ENCODE assay signal across 15 cellular contexts in the genomic region with DNA sequence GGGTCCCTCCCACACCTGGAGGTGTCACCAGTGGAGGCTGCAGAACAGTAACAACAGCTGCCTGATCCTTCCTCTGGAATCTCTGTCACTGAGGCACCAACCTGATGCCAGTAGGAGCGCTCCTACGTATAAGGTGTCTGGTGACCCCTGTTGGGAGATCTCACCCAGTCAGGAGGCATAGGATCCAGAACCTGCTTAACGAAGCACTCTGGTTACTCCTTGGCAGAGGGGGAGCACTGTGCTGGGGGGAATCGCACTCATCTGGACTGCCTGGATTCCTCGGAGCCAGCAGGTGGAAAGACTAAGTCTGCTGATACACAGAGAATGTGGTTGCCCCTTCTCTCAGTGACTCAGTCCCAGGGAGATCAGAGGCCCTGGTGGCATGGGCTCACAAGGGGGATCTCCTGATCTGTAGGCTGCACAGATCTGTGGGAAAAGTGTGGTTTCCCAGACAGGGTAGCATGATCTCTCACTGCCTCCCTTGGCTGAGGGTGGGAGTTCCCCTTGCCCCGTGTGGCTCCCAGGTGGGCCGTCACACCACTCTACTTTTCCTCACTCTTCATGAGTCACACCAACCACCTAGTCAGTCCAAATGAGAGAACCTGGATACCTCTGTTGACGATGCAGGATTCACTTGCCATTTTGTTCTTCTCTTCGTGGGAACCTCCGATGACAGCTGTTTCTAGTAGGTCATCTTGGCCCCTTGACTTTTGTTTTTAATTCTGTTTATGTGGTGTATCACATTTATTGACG.
DNase-seq lines count a peak whose midpoint lies in the region; ATAC-seq, FAIRE-seq and TF ChIP-seq lines count a peak whose summit lies in the region.
"Had no signal": no experiment of that assay in that cellular context is flagged by ENCODE, and none has a peak within 500 bp of the region (broad histone marks: within the 10 kb centered on the region; RNA-seq: fewer than 3 reads in every experiment).

No MANE protein-coding gene starts in this region.

- H3K4me3 ChIP-seq in right cardiac atrium (ENCODE audit: low read length) = no peak overlapping the region
- H3K4me3 ChIP-seq: dorsolateral prefrontal cortex, mucosa of descending colon, transverse colon had no signal

- intact Hi-C loops in right cardiac atrium (cut with DNase I) = no loop called here

- 91% methylated on average over 11 of the region's 11 CpGs for WGBS in right cardiac atrium

- no peak for FAIRE-seq in RCC 7860 (lab: Jason Lieb, UNC)

- H3K9me3 ChIP-seq in right cardiac atrium (ENCODE audit: control insufficient read depth, low read length) = no peaks in the 10 kb centered on the region
- H3K9me3 ChIP-seq: mucosa of descending colon, transverse colon had no signal

- peak; percentile 4 to 18 for DNase-seq in activated CD4-positive, alpha-beta T cell treated with anti-CD3 and anti-CD28 coated beads, Interleukin-2, amount 50 U/mL, for 48 hours
- DNase-seq in activated CD4-positive, alpha-beta T cell treated with anti-CD3 and anti-CD28 coated beads, Interleukin-2, amount 50 U/mL, for 4 hours = no peak
- peak; percentile 9 for DNase-seq in GM20000 (ENCODE audit: low spot score)
- peak in 2 of 3 donors; percentile 4 to 23 for DNase-seq in stimulated activated CD4-positive, alpha-beta T cell treated with anti-CD3 and anti-CD28 coated beads, TNF-alpha, amount 100 ng/mL, for 48 hours (ENCODE audit: low read depth in 3 of 3)
- no peak for DNase-seq in right cardiac atrium
- no peak for DNase-seq in OCI-M1 (lab: John Stamatoyannopoulos, UW)
- no peak for DNase-seq in RCC 7860 (ENCODE audit: low spot score)
- DNase-seq: activated CD4-positive, alpha-beta T cell treated with anti-CD3 and anti-CD28 coated beads for 4 hours; anterior cingulate cortex; dorsolateral prefrontal cortex; islet precursor cell; mucosa of descending colon; NCI-H1694 treated with DMSO at 0.1 percent for 48 hours; transverse colon had no signal

- no peak overlapping the region for H3K27ac ChIP-seq in right cardiac atrium (ENCODE audit: low read length)
- H3K27ac ChIP-seq: dorsolateral prefrontal cortex, transverse colon had no signal

- H3K27me3 ChIP-seq in right cardiac atrium (ENCODE audit: control insufficient read depth, insufficient read depth) = no peaks in the 10 kb centered on the region
- H3K27me3 ChIP-seq: transverse colon had no signal

- ATAC-seq in HG03045 (IDR thresholded peaks at IDR 0.05; ENCODE audit: unreplicated experiment) = peak; percentile 84
- no peak for ATAC-seq in right cardiac atrium
- ATAC-seq: mucosa of descending colon had no signal

- H3K4me1 ChIP-seq in right cardiac atrium (ENCODE audit: control insufficient read depth, insufficient read depth, low read length) = no peaks in the 10 kb centered on the region
- H3K4me1 ChIP-seq: transverse colon had no signal

- no peak for TF ChIP-seq CTCF in GM20000 (IDR thresholded peaks at IDR 0.05; ENCODE audit: extremely low read depth, missing control alignments)

Comparison
In these comparisons a context has a peak if more than half of its experiments do, and no peak if none do; other contexts are left out.
1. DNase-seq: peak in activated CD4-positive, alpha-beta T cell treated with anti-CD3 and anti-CD28 coated beads, Interleukin-2, amount 50 U/mL, for 48 hours (2 of 2), GM20000 (single experiment) and stimulated activated CD4-positive, alpha-beta T cell treated with anti-CD3 and anti-CD28 coated beads, TNF-alpha, amount 100 ng/mL, for 48 hours (2 of 3); none in activated CD4-positive, alpha-beta T cell treated with anti-CD3 and anti-CD28 coated beads, Interleukin-2, amount 50 U/mL, for 4 hours (0 of 2), right cardiac atrium (0 of 3), OCI-M1 (single experiment) and RCC 7860 (single experiment).